15 cellular contexts compared by ENCODE assay signal in the genomic region with DNA sequence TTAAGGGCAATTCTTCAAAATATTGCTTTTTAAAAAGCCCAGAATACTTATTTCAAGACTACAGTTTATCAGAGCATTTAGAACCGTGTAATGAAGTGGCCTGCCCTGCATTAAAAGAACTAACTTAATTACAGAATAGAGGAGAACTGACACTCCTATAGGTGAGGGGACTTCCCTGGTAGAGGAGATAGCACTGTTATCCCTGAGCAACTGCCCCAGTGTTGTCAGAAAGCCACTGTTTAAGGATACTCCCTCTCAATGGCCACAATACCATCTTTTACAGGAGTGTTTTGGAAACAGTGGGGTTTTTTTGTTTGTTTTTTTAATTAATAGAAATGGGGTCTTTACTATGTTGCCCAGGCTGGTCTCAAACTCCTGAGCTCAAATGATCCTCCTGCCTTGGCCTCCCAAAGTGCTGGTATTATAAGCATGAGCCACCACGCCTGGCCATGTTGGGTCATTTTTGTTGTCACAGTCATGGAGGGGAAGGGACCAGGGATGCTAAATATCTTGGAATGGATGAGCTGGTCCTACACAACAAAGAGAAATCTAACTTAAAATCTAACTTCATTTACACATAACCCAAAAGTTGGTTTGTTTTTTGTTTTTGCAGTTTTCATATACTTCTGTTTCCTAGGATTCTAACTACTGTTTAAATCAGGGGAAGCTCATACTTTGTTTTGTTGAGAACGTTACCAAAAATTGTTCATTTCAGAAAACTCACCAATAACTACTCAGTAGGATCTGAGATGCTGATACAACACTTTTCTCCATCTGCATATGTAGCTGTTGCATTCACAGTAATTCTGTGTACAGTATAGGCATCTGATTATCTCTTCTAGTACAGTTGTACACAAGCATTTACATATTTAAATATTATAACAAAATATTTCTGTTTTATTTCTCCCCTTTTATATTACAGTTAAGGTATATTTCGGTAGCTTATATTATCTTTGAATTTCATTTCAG. TPM values are rescaled to one million over a fixed set of nuclear protein-coding genes. Genes with fewer than 3 reads are reported as not detected.
DNase-seq lines count a peak whose midpoint lies in the region; ATAC-seq, FAIRE-seq and TF ChIP-seq lines count a peak whose summit lies in the region.
"Had no signal": no experiment of that assay in that cellular context is flagged by ENCODE, and none has a peak within 500 bp of the region (broad histone marks: within the 10 kb centered on the region; RNA-seq: fewer than 3 reads in every experiment).

No MANE protein-coding gene starts in this region.

- no peaks in the 10 kb centered on the region for H3K27me3 Mint-ChIP-seq in activated CD4-positive, alpha-beta T cell treated with anti-CD3 and anti-CD28 coated beads for 36 hours
- no peaks in the 10 kb centered on the region for H3K27me3 Mint-ChIP-seq in astrocyte (ENCODE audit: low read depth, unreplicated experiment)
- no peaks in the 10 kb centered on the region for H3K27me3 Mint-ChIP-seq in neural progenitor cell (ENCODE audit: insufficient read depth, low read depth)

- no peak overlapping the region for H3K4me3 ChIP-seq in OCI-LY1 (ENCODE audit: low read depth, low read length, poor library complexity, severe bottlenecking)
- no peak overlapping the region for H3K4me3 ChIP-seq in astrocyte (ENCODE audit: insufficient read depth, low read depth, low read length)
- H3K4me3 ChIP-seq in neural progenitor cell, result no peak overlapping the region
- H3K4me3 ChIP-seq: Peyer's patch, tibial nerve had no signal

- intact Hi-C loops in activated CD4-positive, alpha-beta T cell treated with anti-CD3 and anti-CD28 coated beads for 36 hours (cut with DNase I, micrococcal nuclease), result no loop called here
- intact Hi-C loops in head of caudate nucleus (cut with DNase I), result no loop called here

- H3K9ac ChIP-seq in OCI-LY1 (ENCODE audit: low read length) (no peak overlapping the region; the same call in 1 of the 2 replicates), astrocyte (ENCODE audit: low read length) (no peak overlapping the region), neural progenitor cell (no peak overlapping the region)

- no peaks in the 10 kb centered on the region for H3K9me3 ChIP-seq in OCI-LY1 (ENCODE audit: low read length)
- H3K9me3 ChIP-seq in astrocyte (ENCODE audit: insufficient read depth, low read depth, low read length), result no peaks in the 10 kb centered on the region
- no peaks in the 10 kb centered on the region for H3K9me3 ChIP-seq in neural progenitor cell (ENCODE audit: low read depth)
- H3K9me3 ChIP-seq: Peyer's patch, tibial nerve had no signal

- H3K36me3 ChIP-seq in OCI-LY1 (ENCODE audit: insufficient read depth, low read length) (peaks cover 29% of the 10 kb centered on the region), astrocyte (ENCODE audit: insufficient read depth, low read length) (peaks cover 47% of the 10 kb centered on the region), neural progenitor cell (no peaks in the 10 kb centered on the region)

- no peak for TF ChIP-seq CTCF in OCI-LY1 (IDR thresholded peaks at IDR 0.05; ENCODE audit: low read length)
- no peak for TF ChIP-seq CTCF in astrocyte (IDR thresholded peaks at IDR 0.05; ENCODE audit: insufficient read depth, low read depth, low read length)
- no peak for TF ChIP-seq CTCF in neural progenitor cell (IDR thresholded peaks at IDR 0.05)

- FAIRE-seq in astrocyte (lab: Jason Lieb, UNC), result no peak
- FAIRE-seq in frontal cortex (lab: Jason Lieb, UNC), result no peak

- peaks cover 41% of the 10 kb centered on the region for H3K4me1 ChIP-seq in OCI-LY1 (ENCODE audit: insufficient read depth, low read length, severe bottlenecking)
- H3K4me1 ChIP-seq in astrocyte (ENCODE audit: insufficient read depth, low read length), result peaks cover 34% of the 10 kb centered on the region
- peaks cover 21% of the 10 kb centered on the region for H3K4me1 ChIP-seq in neural progenitor cell

- H4K20me1 ChIP-seq in OCI-LY1 (ENCODE audit: insufficient read depth, low read length), result no peaks in the 10 kb centered on the region
- H4K20me1 ChIP-seq in astrocyte (ENCODE audit: insufficient read depth, low read length), result peaks cover 23% of the 10 kb centered on the region
- H4K20me1 ChIP-seq in neural progenitor cell (ENCODE audit: low read depth), result no peaks in the 10 kb centered on the region

- CTCF ChIA-PET in activated CD4-positive, alpha-beta T cell treated with anti-CD3 and anti-CD28 coated beads for 36 hours (lab: Charles Lee), result interaction anchor here (0.7 to 1.2 kb wide), 2 partner anchors 26 to 595 kb away, joined by 3 read pairs; no protein-coding TSS in a partner anchor

- DNase-seq in activated CD4-positive, alpha-beta T cell treated with anti-CD3 and anti-CD28 coated beads for 36 hours, result no peak
- no peak for DNase-seq in activated CD4-positive, alpha-beta T cell treated with anti-CD3 and anti-CD28 coated beads, Interleukin-2, amount 50 U/mL, for 1 hour
- DNase-seq in astrocyte (ENCODE audit: low read depth) (no peak), neural progenitor cell (ENCODE audit: low spot score) (no peak), head of caudate nucleus (no peak), RPMI8226 (no peak), frontal cortex (ENCODE audit: low spot score in 2 of 2) (no peak)
- DNase-seq: caudate nucleus, glutamatergic neuron, MM.1S, T-helper 9 cell had no signal

- H3K4me3 Mint-ChIP-seq in activated CD4-positive, alpha-beta T cell treated with anti-CD3 and anti-CD28 coated beads for 36 hours, result peak overlapping the region; percentile 94
- H3K4me3 Mint-ChIP-seq in astrocyte (ENCODE audit: unreplicated experiment) (no peak overlapping the region), neural progenitor cell (no peak overlapping the region)

- no peak for ATAC-seq in activated CD4-positive, alpha-beta T cell treated with anti-CD3 and anti-CD28 coated beads for 36 hours

- no peaks in the 10 kb centered on the region for H3K9me2 ChIP-seq in OCI-LY1 (ENCODE audit: low read depth, low read length)

- H3K79me2 ChIP-seq in OCI-LY1 (ENCODE audit: insufficient read depth, low read length) (no peaks in the 10 kb centered on the region), astrocyte (ENCODE audit: insufficient read depth, low read length) (peaks cover 15% of the 10 kb centered on the region), neural progenitor cell (ENCODE audit: low read depth) (peaks cover 30% of the 10 kb centered on the region)

- POLR2A ChIA-PET in activated CD4-positive, alpha-beta T cell treated with anti-CD3 and anti-CD28 coated beads for 36 hours (lab: Charles Lee), result interaction anchor here (2.2 kb wide), 1 partner anchor 9 kb away, joined by 7 read pairs; no protein-coding TSS in a partner anchor

- peaks cover 72% of the 10 kb centered on the region for H3K36me3 Mint-ChIP-seq in activated CD4-positive, alpha-beta T cell treated with anti-CD3 and anti-CD28 coated beads for 36 hours (ENCODE audit: low read depth)
- H3K36me3 Mint-ChIP-seq in astrocyte (ENCODE audit: low read depth, unreplicated experiment) (peaks cover 38% of the 10 kb centered on the region), neural progenitor cell (peaks cover 36% of the 10 kb centered on the region)

- H3K27ac ChIP-seq in OCI-LY1 (ENCODE audit: low read depth, low read length, poor library complexity, severe bottlenecking) (no peak overlapping the region), astrocyte (ENCODE audit: low read depth, low read length) (no peak overlapping the region), neural progenitor cell (no peak overlapping the region)
- H3K27ac ChIP-seq: Peyer's patch, tibial nerve had no signal

- H3K9me3 Mint-ChIP-seq in activated CD4-positive, alpha-beta T cell treated with anti-CD3 and anti-CD28 coated beads for 36 hours (ENCODE audit: low read depth), result no peaks in the 10 kb centered on the region
- H3K9me3 Mint-ChIP-seq in astrocyte (ENCODE audit: unreplicated experiment) (no peaks in the 10 kb centered on the region), neural progenitor cell (no peaks in the 10 kb centered on the region)

- H3K4me2 ChIP-seq in OCI-LY1 (ENCODE audit: low read length) (peak overlapping the region; percentile 99), astrocyte (ENCODE audit: low read length) (no peak overlapping the region), neural progenitor cell (peak overlapping the region; percentile 80)

- H3K27me3 ChIP-seq in OCI-LY1 (ENCODE audit: insufficient read depth, low read length) (no peaks in the 10 kb centered on the region), astrocyte (ENCODE audit: insufficient read depth, low read length) (no peaks in the 10 kb centered on the region), neural progenitor cell (no peaks in the 10 kb centered on the region)
- H3K27me3 ChIP-seq: Peyer's patch, tibial nerve had no signal

- no peak overlapping the region for H3K27ac Mint-ChIP-seq in activated CD4-positive, alpha-beta T cell treated with anti-CD3 and anti-CD28 coated beads for 36 hours
- H3K27ac Mint-ChIP-seq in astrocyte (ENCODE audit: unreplicated experiment) (peak overlapping the region; percentile 55), neural progenitor cell (no peak overlapping the region)

- H2AFZ ChIP-seq in OCI-LY1 (ENCODE audit: low read length), result no peak overlapping the region
- H2AFZ ChIP-seq in astrocyte (ENCODE audit: low read depth, low read length), result no peak overlapping the region
- no peak overlapping the region for H2AFZ ChIP-seq in neural progenitor cell (replicated peaks)
- H2AFZ ChIP-seq: GM23248 had no signal

- H3K4me1 Mint-ChIP-seq in activated CD4-positive, alpha-beta T cell treated with anti-CD3 and anti-CD28 coated beads for 36 hours, result peaks cover 39% of the 10 kb centered on the region
- peaks cover 23% of the 10 kb centered on the region for H3K4me1 Mint-ChIP-seq in astrocyte (ENCODE audit: low read depth, unreplicated experiment)
- H3K4me1 Mint-ChIP-seq in neural progenitor cell, result peaks cover 40% of the 10 kb centered on the region

- peaks cover 17% of the 10 kb centered on the region; the same call in 1 of the 2 replicates for H3F3A ChIP-seq in OCI-LY1 (ENCODE audit: insufficient read depth, low read length)
- H3F3A ChIP-seq in neural progenitor cell (ENCODE audit: low read depth), result peaks cover 46% of the 10 kb centered on the region

RNA-seq across cellular contexts. Expression of a gene that starts 8.1 kb away (rescaled TPM):
- 1,000 to 10,000 TPM in 1 of 2 experiments, 100 to 1,000 TPM in 1; 688 to 1,021 TPM for total RNA-seq in activated CD4-positive, alpha-beta T cell treated with anti-CD3 and anti-CD28 coated beads for 36 hours
- total RNA-seq in astrocyte, result 573 and 682 TPM in 2 replicates
- total RNA-seq in neural progenitor cell (ENCODE audit: low replicate concordance), result 1,116 and 1,250 TPM in 2 replicates
- 667 TPM for total RNA-seq in frontal cortex

RNA-seq across cellular contexts. Expression of a gene that starts 8.2 kb away (rescaled TPM):
- total RNA-seq in activated CD4-positive, alpha-beta T cell treated with anti-CD3 and anti-CD28 coated beads for 36 hours, result 10 to 100 TPM; 18.3 to 19.5 TPM
- 7.3 and 8.8 TPM in 2 replicates for total RNA-seq in astrocyte
- 0.95 and 3.6 TPM in 2 replicates for total RNA-seq in neural progenitor cell (ENCODE audit: low replicate concordance)
- total RNA-seq in frontal cortex, result 2.9 TPM
